8 cellular contexts compared by ENCODE assay signal in the genomic region with DNA sequence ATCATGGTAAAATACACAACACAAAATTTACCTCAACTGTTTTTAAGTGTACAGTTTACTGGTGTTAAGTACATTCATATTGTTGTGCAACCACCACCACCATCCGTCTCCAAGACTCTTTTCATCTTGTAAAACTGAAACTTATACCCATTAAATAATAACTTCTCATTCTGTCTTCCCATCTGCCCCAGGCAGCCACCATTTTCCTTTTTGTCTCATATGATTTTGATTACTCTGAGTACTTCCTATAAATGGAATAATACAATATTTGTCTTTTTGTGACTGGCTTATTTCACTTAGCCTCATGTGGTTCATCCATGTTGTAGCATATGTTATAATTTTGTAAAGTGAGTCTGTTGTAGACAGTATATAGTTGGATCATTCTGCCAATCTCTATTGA.
"Had no signal": no experiment of that assay in that cellular context is flagged by ENCODE, and none has a peak within 500 bp of the region (broad histone marks: within the 10 kb centered on the region; RNA-seq: fewer than 3 reads in every experiment).

No MANE protein-coding gene starts in this region.

- ATAC-seq: GM23338, HCT116 had no signal

- H2AFZ ChIP-seq: GM23248, GM23338 had no signal

- H3K9ac ChIP-seq: GM23248 had no signal

- H3K27ac ChIP-seq: GM23248 had no signal

- DNase-seq: GM23248, GOT3, H9, HCEC 1CT, HFFc6 had no signal

- H3K4me2 ChIP-seq: GM23338 had no signal

- H3K4me3 ChIP-seq: GM23248, GM23338, HAP-1 had no signal

- H3K9me3 ChIP-seq: HAP-1 had no signal

- H3K4me1 ChIP-seq: HAP-1 had no signal

- H3K36me3 ChIP-seq: HAP-1 had no signal
